1 cellular context compared by ENCODE assay signal in the genomic region with DNA sequence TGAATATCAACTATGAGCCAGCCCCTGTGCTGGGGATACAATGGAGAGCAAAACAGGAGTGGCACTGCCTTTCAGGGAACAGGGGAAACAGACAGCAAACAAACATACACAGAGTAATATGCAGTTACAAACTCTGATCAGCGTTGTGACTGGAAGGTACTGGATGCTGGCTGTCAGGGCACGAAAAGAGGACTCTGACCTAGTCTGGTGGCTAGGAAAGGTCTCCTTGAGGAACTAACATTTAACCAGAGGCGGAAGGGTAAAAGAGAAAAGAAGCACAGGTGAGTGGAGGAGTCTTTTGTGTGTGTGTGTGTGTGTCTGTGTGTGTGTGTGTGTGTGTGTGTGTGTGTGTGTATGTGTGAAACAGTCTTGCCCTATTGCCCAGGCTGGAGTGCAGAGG.
TF ChIP-seq lines count a peak whose summit lies in the region.

No MANE protein-coding gene starts in this region.

TF ChIP-seq in HepG2, 621 proteins besides CTCF, POLR2A, EP300 and RAD21:
- TF ChIP-seq NCOR1 (IDR thresholded peaks at IDR 0.05; ENCODE audit: borderline replicate concordance, low read length) (no peak), TSC22D2 (CRISPR knock-in tag; IDR thresholded peaks at IDR 0.05; ENCODE audit: borderline replicate concordance) (no peak), ZNF329 (CRISPR knock-in tag; IDR thresholded peaks at IDR 0.05; ENCODE audit: low read depth) (no peak), ZNF646 (CRISPR knock-in tag; IDR thresholded peaks at IDR 0.05) (peak; percentile 34; the same call in 1 of the 2 replicates), HDAC6 (IDR thresholded peaks at IDR 0.05; ENCODE audit: low read depth, low read length) (no peak), ZSCAN12 (CRISPR knock-in tag; IDR thresholded peaks at IDR 0.05) (no peak), TP53 (CRISPR knock-in tag; conservative IDR thresholded peaks at IDR 0.05) (no peak)
- TF ChIP-seq, protein P1, sequence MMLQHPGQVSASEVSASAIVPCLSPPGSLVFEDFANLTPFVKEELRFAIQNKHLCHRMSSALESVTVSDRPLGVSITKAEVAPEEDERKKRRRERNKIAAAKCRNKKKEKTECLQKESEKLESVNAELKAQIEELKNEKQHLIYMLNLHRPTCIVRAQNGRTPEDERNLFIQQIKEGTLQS (CRISPR knock-in tag; IDR thresholded peaks at IDR 0.05): no peak
TF ChIP-seq in HepG2: peak in this region for 1.
